Comparison of ENCODE assay signal across 14 cellular contexts in genomic region chr9:93960221-93960970, GRCh38. TPM values are rescaled to one million over a fixed set of nuclear protein-coding genes. Genes with fewer than 3 reads are reported as not detected.
DNase-seq lines count a peak whose midpoint lies in the region; ATAC-seq and TF ChIP-seq lines count a peak whose summit lies in the region.
"Had no signal": no experiment of that assay in that cellular context is flagged by ENCODE, and none has a peak within 500 bp of the region (broad histone marks: within the 10 kb centered on the region; RNA-seq: fewer than 3 reads in every experiment).

No MANE protein-coding gene starts in this region.

- no peak overlapping the region for H3K18ac ChIP-seq in IMR-90 (ENCODE audit: low read depth, low read length)

- BruUV-seq in IMR-90 (replicated peaks; lab: Mats Ljungman, UMichigan) = no TSS peak

- intact Hi-C loops in IMR-90 (cut with micrococcal nuclease) (loop anchor here (5.0 to 10.0 kb wide), 3 partner anchors 133 to 796 kb away; no protein-coding TSS in a partner anchor), esophagus muscularis mucosa (cut with DNase I) (loop anchor here (5.0 kb wide), 1 partner anchor 133 kb away; no protein-coding TSS in a partner anchor)

- no peak for ATAC-seq in IMR-90 (ENCODE audit: low read depth)
- no peak for ATAC-seq in HG03469 (IDR thresholded peaks at IDR 0.05; ENCODE audit: unreplicated experiment)

- H2AK5ac ChIP-seq in IMR-90 (ENCODE audit: low read depth, low read length) = no peak overlapping the region

- no peaks in the 10 kb centered on the region for H3K9me3 ChIP-seq in CD8-positive, alpha-beta memory T cell (ENCODE audit: low read length)
- H3K9me3 ChIP-seq in IMR-90 (ENCODE audit: control insufficient read depth, insufficient read depth, low read length) = no peaks in the 10 kb centered on the region; the same call in 1 of the 2 replicates
- no peaks in the 10 kb centered on the region for H3K9me3 ChIP-seq in esophagus muscularis mucosa
- no peaks in the 10 kb centered on the region for H3K9me3 ChIP-seq in neural cell (ENCODE audit: low read length)
- H3K9me3 ChIP-seq: MG63, prostate gland had no signal

- H3F3A ChIP-seq in neural cell (ENCODE audit: insufficient read depth, low read length, poor library complexity, severe bottlenecking) = no peaks in the 10 kb centered on the region

- H2AK9ac ChIP-seq in IMR-90 (replicated peaks; ENCODE audit: low read depth, low read length, poor library complexity) = no peak overlapping the region

- H3K79me1 ChIP-seq in IMR-90 (ENCODE audit: low read depth in 1 of 2, low read length in 2 of 2) = no peaks in the 10 kb centered on the region

- no peak overlapping the region for H2BK20ac ChIP-seq in IMR-90 (ENCODE audit: low read depth, low read length)

- no peak for TF ChIP-seq CTCF in IMR-90 (conservative IDR thresholded peaks at IDR 0.05; ENCODE audit: low read depth, low read length)
- TF ChIP-seq CTCF in esophagus muscularis mucosa (IDR thresholded peaks at IDR 0.05) = no peak
- TF ChIP-seq CTCF in neural cell (IDR thresholded peaks at IDR 0.05; ENCODE audit: poor library complexity, severe bottlenecking) = no peak

- WGBS in IMR-90 (ENCODE audit: extremely low coverage in 2 of 2, insufficient read length in 1 of 2), 2 experiments = 5% methylated on average over 12 of the region's 63 CpGs; no CpG with 5 or more reads in 1 of the 2 experiments
- 16% methylated on average over 43 of the region's 63 CpGs for WGBS in esophagus muscularis mucosa

- no peak for TF ChIP-seq EP300 in esophagus muscularis mucosa (IDR thresholded peaks at IDR 0.05)
- no peak for TF ChIP-seq EP300 in neural cell (conservative IDR thresholded peaks at IDR 0.05; ENCODE audit: poor library complexity, severe bottlenecking)

- no peaks in the 10 kb centered on the region; the same call in none of the 2 replicates for H4K20me1 ChIP-seq in IMR-90 (ENCODE audit: insufficient read depth, low read length)
- no peaks in the 10 kb centered on the region for H4K20me1 ChIP-seq in neural cell (ENCODE audit: insufficient read depth)

- no peak overlapping the region for H3K27ac ChIP-seq in CD8-positive, alpha-beta memory T cell (ENCODE audit: low read depth, low read length)
- H3K27ac ChIP-seq in IMR-90 (ENCODE audit: insufficient read depth, low read length) (no peak overlapping the region), esophagus muscularis mucosa (replicated peaks in 1 of 4) (no peak overlapping the region), neural cell (ENCODE audit: low read length) (no peak overlapping the region)
- H3K27ac ChIP-seq: C4-2B, prostate gland had no signal

- H2AFZ ChIP-seq in IMR-90 (replicated peaks; ENCODE audit: low read length, poor library complexity) (peak overlapping the region; percentile 12), neural cell (ENCODE audit: low read depth, low read length) (no peak overlapping the region)

- H2BK15ac ChIP-seq in IMR-90 (ENCODE audit: low read depth, low read length) = no peak overlapping the region

- no peak overlapping the region for H3K14ac ChIP-seq in IMR-90 (replicated peaks; ENCODE audit: low read depth, low read length)

- no peak overlapping the region for H3K4me3 ChIP-seq in CD8-positive, alpha-beta memory T cell (ENCODE audit: low read length)
- H3K4me3 ChIP-seq in IMR-90 (ENCODE audit: insufficient read depth, low read depth, low read length) (no peak overlapping the region), esophagus muscularis mucosa (peak overlapping the region in 3 of 4 donors; percentile 10 to 41 (median 19)), neural cell (ENCODE audit: low read length) (no peak overlapping the region)
- H3K4me3 ChIP-seq: MG63, prostate gland had no signal

- H3K79me2 ChIP-seq in neural cell (replicated peaks; ENCODE audit: insufficient read depth, low read length) = no peaks in the 10 kb centered on the region

- no peak overlapping the region for H3K4me2 ChIP-seq in IMR-90 (ENCODE audit: low read depth, low read length)
- H3K4me2 ChIP-seq in neural cell (ENCODE audit: low read length) = no peak overlapping the region

- no peak for DNase-seq in CD8-positive, alpha-beta memory T cell
- no peak for DNase-seq in IMR-90
- no peak for DNase-seq in esophagus muscularis mucosa (ENCODE audit: extremely low spot score)
- no peak for DNase-seq in middle frontal gyrus (ENCODE audit: extremely low spot score, low spot score)
- no peak for DNase-seq in stimulated activated naive CD4-positive, alpha-beta T cell (lab: John Stamatoyannopoulos, UW)
- DNase-seq in 8988T = no peak
- DNase-seq: glutamatergic neuron; MG63; stimulated activated CD4-positive, alpha-beta T cell treated with anti-CD3 and anti-CD28 coated beads, Interleukin-4, amount 100 ng/mL, for 24 hours had no signal

- TF ChIP-seq RAD21 in IMR-90 (IDR thresholded peaks at IDR 0.05; ENCODE audit: low read length) (no peak), neural cell (conservative IDR thresholded peaks at IDR 0.05) (no peak)

- H3K9ac ChIP-seq in IMR-90 (ENCODE audit: low read depth, low read length) = no peak overlapping the region
- no peak overlapping the region for H3K9ac ChIP-seq in neural cell (ENCODE audit: low read length)

- H3K27me3 Mint-ChIP-seq in CD8-positive, alpha-beta memory T cell = peaks cover 38 to 80% of the 10 kb centered on the region in 2 donors

- no peak overlapping the region for H4K91ac ChIP-seq in IMR-90 (ENCODE audit: insufficient read depth, low read depth, low read length)

- H3K27ac Mint-ChIP-seq in CD8-positive, alpha-beta memory T cell = no peak overlapping the region

- no peak overlapping the region for H3K23ac ChIP-seq in IMR-90 (ENCODE audit: low read depth, low read length)

- H2BK5ac ChIP-seq in IMR-90 (ENCODE audit: low read depth, low read length, poor library complexity, severe bottlenecking) = no peak overlapping the region

- in situ Hi-C loops in IMR-90 (cut with MboI; ENCODE audit: low sequenced_read_pairs) = loop anchor here (5.0 to 25.0 kb wide), 3 partner anchors 268 to 798 kb away; no protein-coding TSS in a partner anchor

- no peak overlapping the region for H4K5ac ChIP-seq in IMR-90 (ENCODE audit: low read depth, low read length)

- H3K36me3 ChIP-seq in CD8-positive, alpha-beta memory T cell (ENCODE audit: insufficient read depth, low read length) = no peaks in the 10 kb centered on the region
- H3K36me3 ChIP-seq in IMR-90 (ENCODE audit: control insufficient read depth, insufficient read depth, low read length) (no peaks in the 10 kb centered on the region), esophagus muscularis mucosa (no peaks in the 10 kb centered on the region), neural cell (ENCODE audit: insufficient read depth, low read length) (no peaks in the 10 kb centered on the region)
- H3K36me3 ChIP-seq: MG63, prostate gland had no signal

- peak overlapping the region in 5 of 7 donors; percentile 11 to 73 (median 48) for H3K4me3 Mint-ChIP-seq in CD8-positive, alpha-beta memory T cell

- no peaks in the 10 kb centered on the region for H3K36me3 Mint-ChIP-seq in CD8-positive, alpha-beta memory T cell

- dilution Hi-C loops in IMR-90 (cut with HindIII; ENCODE audit: low sequenced_read_pairs, unreplicated experiment) = no loop called here

- no peaks in the 10 kb centered on the region for H3K9me3 Mint-ChIP-seq in CD8-positive, alpha-beta memory T cell

- peaks cover 46% of the 10 kb centered on the region for H3K27me3 ChIP-seq in CD8-positive, alpha-beta memory T cell (ENCODE audit: insufficient read depth, low read length, poor library complexity, severe bottlenecking)
- peaks cover 74% of the 10 kb centered on the region for H3K27me3 ChIP-seq in IMR-90 (ENCODE audit: control insufficient read depth, insufficient read depth, low read length)
- peaks cover 13 to 75% (median 60%) of the 10 kb centered on the region in 4 donors for H3K27me3 ChIP-seq in esophagus muscularis mucosa
- peaks cover 74% of the 10 kb centered on the region for H3K27me3 ChIP-seq in neural cell (ENCODE audit: insufficient read depth, low read depth, low read length)
- H3K27me3 ChIP-seq: MG63 had no signal

- H3K9me2 ChIP-seq in neural cell (ENCODE audit: insufficient read depth, low read length) = no peaks in the 10 kb centered on the region

- no peaks in the 10 kb centered on the region for H3K9me1 ChIP-seq in IMR-90 (ENCODE audit: insufficient read depth, low read length)

- no peak overlapping the region for H2BK120ac ChIP-seq in IMR-90 (ENCODE audit: low read depth, low read length)

- POLR2A ChIA-PET in CD8-positive, alpha-beta memory T cell (lab: Charles Lee) = no interaction called here
- POLR2A ChIA-PET in IMR-90 (lab: Charles Lee; ENCODE audit: unreplicated experiment) = no interaction called here

- TF ChIP-seq POLR2A in IMR-90 (IDR thresholded peaks at IDR 0.05; ENCODE audit: low read depth, low read length) (no peak), esophagus muscularis mucosa (IDR thresholded peaks at IDR 0.05; ENCODE audit: low read depth) (no peak)

- H3K4ac ChIP-seq in IMR-90 (ENCODE audit: low read depth, low read length) = no peak overlapping the region

- no peak overlapping the region for H3K56ac ChIP-seq in IMR-90 (ENCODE audit: extremely low read depth, insufficient read depth, low read length)

- CTCF ChIA-PET in CD8-positive, alpha-beta memory T cell (lab: Charles Lee) = interaction anchor here (3.7 kb wide), 1 partner anchor 9 kb away, joined by 16 read pairs; no protein-coding TSS in a partner anchor
- CTCF ChIA-PET in IMR-90 (lab: Yijun Ruan, JAX) = interaction anchor here (0.6 kb wide), 1 partner anchor 42 kb away, joined by 3 read pairs; no protein-coding TSS in a partner anchor

- no peak overlapping the region for H4K8ac ChIP-seq in IMR-90 (ENCODE audit: low read depth in 2 of 2, low read length in 2 of 2)

- H3K4me1 Mint-ChIP-seq in CD8-positive, alpha-beta memory T cell = peaks cover 23 to 47% (median 31%) of the 10 kb centered on the region in 3 donors

- H3K4me1 ChIP-seq in CD8-positive, alpha-beta memory T cell (ENCODE audit: insufficient read depth, low read length) = peaks cover 30% of the 10 kb centered on the region
- peaks cover 1% of the 10 kb centered on the region; the same call in 1 of the 2 replicates for H3K4me1 ChIP-seq in IMR-90 (ENCODE audit: control insufficient read depth, insufficient read depth, low read length)
- H3K4me1 ChIP-seq in esophagus muscularis mucosa = peaks cover 37 to 50% (median 46%) of the 10 kb centered on the region in 4 donors

TF ChIP-seq in IMR-90, 13 proteins besides CTCF, POLR2A, EP300 and RAD21 (continues in another document):
- no peak for TF ChIP-seq MXI1 (IDR thresholded peaks at IDR 0.05; ENCODE audit: borderline replicate concordance, low read depth, low read length)
- TF ChIP-seq CEBPB (IDR thresholded peaks at IDR 0.05; ENCODE audit: low read depth, low read length) = no peak

TF ChIP-seq in neural cell, 6 proteins besides CTCF, POLR2A, EP300 and RAD21 (continues in another document):
- no peak for TF ChIP-seq MXI1 (conservative IDR thresholded peaks at IDR 0.05; ENCODE audit: poor library complexity, severe bottlenecking)

RNA-seq across cellular contexts. Expression of gene BARX1, which starts 5.2 kb away (rescaled TPM):
- total RNA-seq in CD8-positive, alpha-beta memory T cell = not detected
- polyA plus RNA-seq in CD8-positive, alpha-beta memory T cell = not detected
- total RNA-seq in IMR-90 (2012; rRNA removed) (not detected in 2 replicates), esophagus muscularis mucosa (under 1 TPM in 1 of 4 donors, not detected in 3; 0.42 TPM)
- polyA plus RNA-seq in IMR-90 (2012; rRNA removed) (not detected in 2 replicates), neural cell (not detected in 2 replicates)
- polyA plus RNA-seq in IMR-90 (2012; cell fraction: cytosol; rRNA removed) = 0.03 TPM in 1 of 2 replicates, not detected in the other
- not detected in 2 replicates for polyA plus RNA-seq in IMR-90 (2012; cell fraction: nucleus; rRNA removed; ENCODE audit: low replicate concordance)
- polyA minus RNA-seq in neural cell = not detected in 2 replicates
- total RNA-seq: liver had no signal
- polyA plus RNA-seq: liver had no signal

Comparison
In these comparisons a context has a peak if more than half of its experiments do, and no peak if none do; other contexts are left out.
1. H3K4me3 ChIP-seq: peak in esophagus muscularis mucosa (3 of 4); none in CD8-positive, alpha-beta memory T cell (single experiment), IMR-90 (single experiment) and neural cell (single experiment).